ENCODE assay signal across 9 cellular contexts in the genomic region with DNA sequence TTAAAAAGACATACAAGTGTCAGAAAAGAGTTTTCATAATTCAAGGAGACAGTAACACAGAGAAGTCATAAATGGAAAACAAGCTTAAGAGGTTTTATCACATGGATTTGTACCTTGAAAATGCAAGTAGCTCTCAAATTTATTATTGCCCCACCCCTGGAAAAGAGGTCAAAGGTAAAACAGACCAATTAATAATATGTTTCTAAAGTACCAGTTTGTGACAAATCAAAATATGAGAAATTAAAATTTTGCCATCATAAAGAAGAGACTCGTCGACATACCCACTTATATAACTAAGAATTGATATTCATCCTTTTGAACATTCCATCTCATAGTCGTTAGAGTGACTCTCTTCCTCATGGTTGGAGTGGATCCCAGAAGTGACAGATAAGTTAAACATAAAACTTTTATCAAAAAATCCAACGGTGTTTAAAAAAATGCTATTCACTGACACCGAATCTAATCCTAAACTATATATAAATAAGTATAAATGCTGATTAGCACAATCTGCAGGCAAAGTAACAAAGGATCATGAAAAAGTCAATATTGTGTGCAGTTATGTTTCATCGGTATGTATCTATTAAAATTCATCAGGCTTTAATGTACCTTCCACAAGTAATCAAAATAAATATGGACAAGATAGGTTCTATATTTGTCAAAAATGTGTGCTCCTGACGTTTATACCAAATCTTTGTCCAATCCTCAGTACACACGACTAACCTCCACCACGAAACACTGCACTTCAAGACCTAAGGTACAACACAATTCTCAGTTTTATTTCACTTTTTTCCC. TPM values are rescaled to one million over a fixed set of nuclear protein-coding genes. Genes with fewer than 3 reads are reported as not detected.
DNase-seq lines count a peak whose midpoint lies in the region; ATAC-seq and TF ChIP-seq lines count a peak whose summit lies in the region.
"Had no signal": no experiment of that assay in that cellular context is flagged by ENCODE, and none has a peak within 500 bp of the region (broad histone marks: within the 10 kb centered on the region; RNA-seq: fewer than 3 reads in every experiment).

No MANE protein-coding gene starts in this region.

- intact Hi-C loops in heart left ventricle (cut with DNase I), result loop anchor here in 4 of 10 donors (2.0 to 10.0 kb wide), 4 partner anchors 16 to 126 kb away; a partner anchor contains a TSS
- intact Hi-C loops in Right ventricle myocardium inferior (cut with DNase I), result no loop called here
- intact Hi-C loops in MCF 10A (cut with micrococcal nuclease), result loop anchor here (1.0 kb wide), 2 partner anchors 33 to 65 kb away; no protein-coding TSS in a partner anchor
- intact Hi-C loops in uterus (cut with DNase I; ENCODE audit: low total_unique reads), result no loop called here

- no peak for ATAC-seq in heart left ventricle
- ATAC-seq in Right ventricle myocardium inferior, result no peak
- no peak for ATAC-seq in HG02678 (IDR thresholded peaks at IDR 0.05; ENCODE audit: unreplicated experiment)

- no peak for TF ChIP-seq CTCF in heart left ventricle (IDR thresholded peaks at IDR 0.05)
- no peak for TF ChIP-seq CTCF in MCF 10A (IDR thresholded peaks at IDR 0.05; ENCODE audit: unreplicated experiment)
- TF ChIP-seq CTCF in uterus (IDR thresholded peaks at IDR 0.05), result no peak

- H3K36me3 ChIP-seq in heart left ventricle (peaks cover 0 to 2% (median 0%) of the 10 kb centered on the region in 9 donors), uterus (no peaks in the 10 kb centered on the region)

- peaks cover 7% of the 10 kb centered on the region for H3K36me3 Mint-ChIP-seq in MCF 10A (ENCODE audit: insufficient read depth, unreplicated experiment)

- H3K9me3 Mint-ChIP-seq in MCF 10A (ENCODE audit: unreplicated experiment), result no peaks in the 10 kb centered on the region

- no peaks in the 10 kb centered on the region for H3K27me3 Mint-ChIP-seq in MCF 10A (ENCODE audit: insufficient read depth, unreplicated experiment)

- peak overlapping the region; percentile 90 for H3K4me3 Mint-ChIP-seq in MCF 10A (ENCODE audit: unreplicated experiment)

- peaks cover 5 to 69% (median 45%) of the 10 kb centered on the region in 12 donors for H3K4me1 ChIP-seq in heart left ventricle
- peaks cover 0 to 4% of the 10 kb centered on the region in 2 donors for H3K4me1 ChIP-seq in uterus

- CTCF ChIA-PET in MCF 10A (lab: Yijun Ruan, JAX), result interaction anchor here (1.0 kb wide), 1 partner anchor 30 kb away, joined by 5 read pairs; no protein-coding TSS in a partner anchor

- TF ChIP-seq POLR2A in heart left ventricle (IDR thresholded peaks at IDR 0.05) (no peak), uterus (IDR thresholded peaks at IDR 0.05) (no peak)

- no peak for DNase-seq in heart left ventricle
- no peak for DNase-seq in Right ventricle myocardium inferior (ENCODE audit: missing footprints)
- DNase-seq in MCF 10A (ENCODE audit: unreplicated experiment), result no peak
- DNase-seq in lung microvascular endothelial cell (ENCODE audit: low read depth in 2 of 2), result peak; percentile 30 to 35
- no peak for DNase-seq in uterus
- DNase-seq in activated gamma-delta T cell treated with Interleukin-2 at 50 U/mL for 16 hours, result no peak
- no peak for DNase-seq in stimulated activated CD4-positive, alpha-beta T cell treated with anti-CD3 and anti-CD28 coated beads, Interleukin-2, amount 100 ng/mL, for 24 hours
- DNase-seq: NCI-H1417 treated with DMSO at 0.1 percent for 48 hours had no signal

- H3K9me3 ChIP-seq in heart left ventricle (no peaks in the 10 kb centered on the region), uterus (no peaks in the 10 kb centered on the region)

- 25 to 30% (median 28%) methylated on average over 9 of the region's 9 CpGs for WGBS in heart left ventricle, 4 donors

- H3K27ac ChIP-seq in heart left ventricle, result peak overlapping the region; percentile 91 to 99 (median 96)
- H3K27ac ChIP-seq in uterus, result peak overlapping the region; percentile 96 to 98

- no peaks in the 10 kb centered on the region for H3K27me3 ChIP-seq in heart left ventricle
- H3K27me3 ChIP-seq in uterus, result no peaks in the 10 kb centered on the region

- POLR2A ChIA-PET in MCF 10A (lab: Yijun Ruan, JAX), result interaction anchor here (0.6 to 10.8 kb wide), 8 partner anchors 23 to 166 kb away, joined by 3 to 151 read pairs (median 4); a partner anchor contains a TSS

- H3K4me3 ChIP-seq in heart left ventricle (peak overlapping the region in 10 of 12 donors; percentile 73 to 91 (median 86)), uterus (peak overlapping the region; percentile 64 to 87)

- peaks cover 46% of the 10 kb centered on the region for H3K4me1 Mint-ChIP-seq in MCF 10A (ENCODE audit: insufficient read depth, unreplicated experiment)

- no TSS peak for BruUV-seq in MCF 10A (replicated peaks; lab: Mats Ljungman, UMichigan)

- peak overlapping the region; percentile 87 for H3K27ac Mint-ChIP-seq in MCF 10A (ENCODE audit: low read depth, unreplicated experiment)

RNA-seq across cellular contexts. Expression of a gene that starts 2.3 kb away (rescaled TPM):
- total RNA-seq in heart left ventricle (100 to 1,000 TPM in 1 of 9 donors, 10 to 100 TPM in 8; 48.3 to 119 (median 68.5) TPM), Right ventricle myocardium inferior (76.4 TPM), MCF 10A (2022) (130 and 141 TPM in 2 replicates), lung microvascular endothelial cell (157 and 168 TPM in 2 replicates), uterus (100 to 1,000 TPM; 129 to 357 (median 235) TPM)
- 10 to 100 TPM; 18.3 to 55.2 TPM for polyA plus RNA-seq in heart left ventricle

Comparison
In these comparisons a context has a peak if more than half of its experiments do, and no peak if none do; other contexts are left out.
1. DNase-seq: peak in lung microvascular endothelial cell (2 of 2); none in heart left ventricle (0 of 5), Right ventricle myocardium inferior (single experiment), MCF 10A (single experiment), uterus (0 of 2), activated gamma-delta T cell treated with Interleukin-2 at 50 U/mL for 16 hours (single experiment) and stimulated activated CD4-positive, alpha-beta T cell treated with anti-CD3 and anti-CD28 coated beads, Interleukin-2, amount 100 ng/mL, for 24 hours (0 of 2).